In genomic region chr2:174076040-174076439, GRCh38 we compare ENCODE assay signal across 29 cellular contexts.
DNase-seq lines count a peak whose midpoint lies in the region; ATAC-seq and TF ChIP-seq lines count a peak whose summit lies in the region.
"Had no signal": no experiment of that assay in that cellular context is flagged by ENCODE, and none has a peak within 500 bp of the region (broad histone marks: within the 10 kb centered on the region; RNA-seq: fewer than 3 reads in every experiment).

No MANE protein-coding gene starts in this region.

- H3K4me1 ChIP-seq in smooth muscle cell (ENCODE audit: low read depth): peaks cover 16% of the 10 kb centered on the region
- H3K4me1 ChIP-seq: BE2C, colonic mucosa, left ventricle myocardium inferior, Peyer's patch, tibial nerve had no signal

- H3K9ac ChIP-seq in smooth muscle cell (ENCODE audit: low read depth): no peak overlapping the region

- peak; percentile 96 for ATAC-seq in esophagus mucosa
- no peak for ATAC-seq in GM21360 (IDR thresholded peaks at IDR 0.05; ENCODE audit: unreplicated experiment)
- ATAC-seq in HG02884 (IDR thresholded peaks at IDR 0.05; ENCODE audit: unreplicated experiment): no peak
- ATAC-seq: effector memory CD8-positive, alpha-beta T cell; naive thymus-derived CD4-positive, alpha-beta T cell had no signal

- no peak for TF ChIP-seq CTCF in smooth muscle cell (IDR thresholded peaks at IDR 0.05; ENCODE audit: borderline replicate concordance, insufficient read depth, poor library complexity, severe bottlenecking)

- no peaks in the 10 kb centered on the region for H3K27me3 ChIP-seq in smooth muscle cell (ENCODE audit: low read depth)
- H3K27me3 ChIP-seq: BE2C, colonic mucosa, Peyer's patch, tibial nerve had no signal

- no peak overlapping the region for H2AFZ ChIP-seq in smooth muscle cell (ENCODE audit: low read depth)

- no peak overlapping the region for H3K4me2 ChIP-seq in smooth muscle cell

- no peaks in the 10 kb centered on the region for H3K36me3 ChIP-seq in smooth muscle cell (ENCODE audit: low read depth)
- H3K36me3 ChIP-seq: BE2C, colonic mucosa, Peyer's patch had no signal

- H3F3A ChIP-seq in smooth muscle cell (ENCODE audit: low read depth): no peaks in the 10 kb centered on the region

- peak; percentile 25 for DNase-seq in SIG-M5 treated with dmso at 0.1 percent for 504 hours (lab: John Stamatoyannopoulos, UW; ENCODE audit: unreplicated experiment)
- DNase-seq in SIG-M5 (lab: John Stamatoyannopoulos, UW): no peak
- DNase-seq in RKO (ENCODE audit: low spot score): peak; percentile 12
- no peak for DNase-seq in smooth muscle cell (lab: John Stamatoyannopoulos, UW; ENCODE audit: unreplicated experiment)
- no peak for DNase-seq in DMS153 treated with DMSO at 0.1 percent for 48 hours (lab: John Stamatoyannopoulos, UW; ENCODE audit: unreplicated experiment)
- DNase-seq: activated CD4-positive, alpha-beta memory T cell treated with anti-CD3 and anti-CD28 coated beads for 36 hours; activated CD4-positive, CD25-positive, alpha-beta regulatory T cell treated with anti-CD3 and anti-CD28 coated beads, Interleukin-2, amount 50 U/mL, for 72 hours; activated CD8-positive, alpha-beta memory T cell treated with anti-CD3 and anti-CD28 coated beads, Interleukin-2, amount 50 U/mL, for 4 hours; activated naive CD4-positive, alpha-beta T cell treated with anti-CD3 and anti-CD28 coated beads for 36 hours; amygdala; BE2C; colonic mucosa; DMS79; effector memory CD8-positive, alpha-beta T cell; GDM1; Karpas-422; left ventricle myocardium inferior; midbrain; naive thymus-derived CD4-positive, alpha-beta T cell; NCI-H146; NCI-H2171; NCI-H510A treated with DMSO at 0.1 percent for 48 hours; occipital lobe; Peyer's patch; stimulated activated CD4-positive, alpha-beta T cell treated with anti-CD3 and anti-CD28 coated beads, Interleukin-2, amount 100 ng/mL, for 24 hours had no signal

- H3K9me3 ChIP-seq in smooth muscle cell (replicated peaks; ENCODE audit: low read depth): no peaks in the 10 kb centered on the region
- H3K9me3 ChIP-seq: BE2C, colonic mucosa, left ventricle myocardium inferior, Peyer's patch, tibial nerve had no signal

- peak overlapping the region; percentile 16 for H3K27ac ChIP-seq in smooth muscle cell (ENCODE audit: low read depth)
- H3K27ac ChIP-seq: colonic mucosa, left ventricle myocardium inferior, Peyer's patch, tibial nerve had no signal

- no peaks in the 10 kb centered on the region for H4K20me1 ChIP-seq in smooth muscle cell (ENCODE audit: low read depth)

- 77% methylated on average over 2 of the region's 2 CpGs for WGBS in smooth muscle cell (ENCODE audit: low lambda C conversion rate)

- H3K79me2 ChIP-seq in smooth muscle cell (ENCODE audit: low read depth): no peaks in the 10 kb centered on the region

- H3K4me3 ChIP-seq in smooth muscle cell: no peak overlapping the region
- H3K4me3 ChIP-seq: colonic mucosa, left ventricle myocardium inferior, Peyer's patch, tibial nerve had no signal

Comparison
In these comparisons a context has a peak if more than half of its experiments do, and no peak if none do; other contexts are left out.
1. DNase-seq: peak in SIG-M5 treated with dmso at 0.1 percent for 504 hours (single experiment) and RKO (single experiment); none in SIG-M5 (single experiment), smooth muscle cell (single experiment) and DMS153 treated with DMSO at 0.1 percent for 48 hours (single experiment).